Comparison of ENCODE assay signal across 22 cellular contexts in the genomic region with DNA sequence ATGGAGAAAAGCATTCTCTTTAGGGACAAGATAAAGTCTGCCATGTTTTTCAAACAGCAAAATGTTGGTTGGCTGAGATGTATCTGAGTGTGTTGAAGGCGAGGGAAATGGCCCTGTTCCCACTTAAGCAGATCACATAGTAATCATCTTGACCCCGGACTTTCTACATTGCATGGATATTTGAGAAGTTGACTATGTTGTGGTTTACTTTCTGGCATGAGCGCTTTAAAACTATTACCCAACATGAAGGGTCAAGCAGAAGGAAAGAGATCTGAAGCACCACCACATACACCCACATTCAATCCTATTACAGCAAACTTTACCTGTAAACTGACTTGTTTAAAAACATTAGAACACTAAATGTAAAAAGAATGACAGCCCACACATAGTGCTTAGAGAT.
DNase-seq lines count a peak whose midpoint lies in the region; ATAC-seq, FAIRE-seq and TF ChIP-seq lines count a peak whose summit lies in the region.
"Had no signal": no experiment of that assay in that cellular context is flagged by ENCODE, and none has a peak within 500 bp of the region (broad histone marks: within the 10 kb centered on the region; RNA-seq: fewer than 3 reads in every experiment).

No MANE protein-coding gene starts in this region.

- ATAC-seq in lung (ENCODE audit: insufficient read depth, low FRiP score) (peak; percentile 34), upper lobe of left lung (ENCODE audit: low FRiP score in 2 of 2) (peak in 1 of 2 donors; percentile 53), GM19463 (IDR thresholded peaks at IDR 0.05; ENCODE audit: unreplicated experiment) (no peak), T-helper 17 cell (no peak)
- ATAC-seq: A549, GM23338, K562 had no signal

- TF ChIP-seq POLR2A in upper lobe of left lung (IDR thresholded peaks at IDR 0.05) = no peak

- H3K9me3 ChIP-seq in astrocyte (ENCODE audit: insufficient read depth, low read depth, low read length) = no peaks in the 10 kb centered on the region
- no peaks in the 10 kb centered on the region for H3K9me3 ChIP-seq in fibroblast of lung (ENCODE audit: control insufficient read depth, insufficient read depth, low read depth, low read length)
- H3K9me3 ChIP-seq in lung (ENCODE audit: control insufficient read depth in 2 of 2, insufficient read depth in 1 of 2, low read length in 1 of 2) = no peaks in the 10 kb centered on the region
- no peaks in the 10 kb centered on the region for H3K9me3 ChIP-seq in upper lobe of left lung
- no peaks in the 10 kb centered on the region for H3K9me3 ChIP-seq in T-helper 17 cell (ENCODE audit: control insufficient read depth, low read length, poor library complexity, severe bottlenecking)
- H3K9me3 ChIP-seq: A549; BLaER1 treated with 17β-estradiol and CSF1 and Interleukin-3, amounts not matched to agents 10 nM and 100 nM; SJSA1 had no signal

- H3K79me2 ChIP-seq in astrocyte (ENCODE audit: insufficient read depth, low read length) (no peaks in the 10 kb centered on the region), fibroblast of lung (ENCODE audit: control insufficient read depth, insufficient read depth, low read length) (no peaks in the 10 kb centered on the region)

- no peak overlapping the region for H3K27ac ChIP-seq in astrocyte (ENCODE audit: low read depth, low read length)
- H3K27ac ChIP-seq in fibroblast of lung (ENCODE audit: insufficient read depth, low read length) = no peak overlapping the region
- no peak overlapping the region for H3K27ac ChIP-seq in lung (ENCODE audit: low read depth in 1 of 2, low read length in 1 of 2)
- peak overlapping the region in 3 of 4 donors; percentile 2 to 49 (median 11) for H3K27ac ChIP-seq in upper lobe of left lung
- H3K27ac ChIP-seq: A549; BLaER1 treated with 17β-estradiol and CSF1 and Interleukin-3, amounts not matched to agents 10 nM and 100 nM; SJSA1 had no signal

- H4K20me1 ChIP-seq in astrocyte (ENCODE audit: insufficient read depth, low read length) (no peaks in the 10 kb centered on the region), fibroblast of lung (ENCODE audit: control insufficient read depth, extremely low read depth, insufficient read depth, low read length) (no peaks in the 10 kb centered on the region)
- H4K20me1 ChIP-seq: BLaER1 treated with 17β-estradiol and CSF1 and Interleukin-3, amounts not matched to agents 10 nM and 100 nM had no signal

- H2AFZ ChIP-seq in astrocyte (ENCODE audit: low read depth, low read length) = no peak overlapping the region
- no peak overlapping the region for H2AFZ ChIP-seq in fibroblast of lung (ENCODE audit: low read length)
- H2AFZ ChIP-seq: GM23338 had no signal

- H3K4me1 Mint-ChIP-seq in astrocyte (ENCODE audit: low read depth, unreplicated experiment) = no peaks in the 10 kb centered on the region
- no peaks in the 10 kb centered on the region for H3K4me1 Mint-ChIP-seq in T-helper 17 cell

- H3K36me3 ChIP-seq in astrocyte (ENCODE audit: insufficient read depth, low read length) (no peaks in the 10 kb centered on the region), fibroblast of lung (ENCODE audit: control insufficient read depth, insufficient read depth, low read length) (no peaks in the 10 kb centered on the region), lung (ENCODE audit: control insufficient read depth in 2 of 2, insufficient read depth in 2 of 2, low read length in 2 of 2) (no peaks in the 10 kb centered on the region), upper lobe of left lung (no peaks in the 10 kb centered on the region)
- H3K36me3 ChIP-seq: BLaER1 treated with 17β-estradiol and CSF1 and Interleukin-3, amounts not matched to agents 10 nM and 100 nM; SJSA1 had no signal

- H3K4me1 ChIP-seq in astrocyte (ENCODE audit: insufficient read depth, low read length) (no peaks in the 10 kb centered on the region), fibroblast of lung (ENCODE audit: control insufficient read depth, extremely low read depth, insufficient read depth, low read length) (no peaks in the 10 kb centered on the region), lung (ENCODE audit: control insufficient read depth in 2 of 2, insufficient read depth in 2 of 2, low read length in 2 of 2) (no peaks in the 10 kb centered on the region), upper lobe of left lung (no peaks in the 10 kb centered on the region)
- H3K4me1 ChIP-seq: BLaER1 treated with 17β-estradiol and CSF1 and Interleukin-3, amounts not matched to agents 10 nM and 100 nM had no signal

- no peak for FAIRE-seq in astrocyte (lab: Jason Lieb, UNC)
- FAIRE-seq: HTR-8/SVneo, K562 had no signal

- 63 to 80% methylated on average over 3 of the region's 3 CpGs for WGBS in lung, 2 donors
- 59% methylated on average over 3 of the region's 3 CpGs for WGBS in upper lobe of left lung, 2 donors

- H3K36me3 Mint-ChIP-seq in astrocyte (ENCODE audit: low read depth, unreplicated experiment) = no peaks in the 10 kb centered on the region
- peaks cover 2% of the 10 kb centered on the region for H3K36me3 Mint-ChIP-seq in T-helper 17 cell (ENCODE audit: low read depth)

- no peak overlapping the region for H3K27ac Mint-ChIP-seq in astrocyte (ENCODE audit: unreplicated experiment)
- H3K27ac Mint-ChIP-seq in T-helper 17 cell = no peak overlapping the region
- H3K27ac Mint-ChIP-seq: CD4-positive, alpha-beta T cell; GM23338; H9 had no signal

- no peaks in the 10 kb centered on the region for H3K27me3 Mint-ChIP-seq in astrocyte (ENCODE audit: low read depth, unreplicated experiment)
- H3K27me3 Mint-ChIP-seq in T-helper 17 cell = peaks cover 26% of the 10 kb centered on the region
- H3K27me3 Mint-ChIP-seq: CD4-positive, alpha-beta T cell had no signal

- no peak overlapping the region for H3K4me2 ChIP-seq in astrocyte (ENCODE audit: low read length)
- H3K4me2 ChIP-seq in fibroblast of lung (ENCODE audit: extremely low read depth, insufficient read depth, low read length) = no peak overlapping the region
- H3K4me2 ChIP-seq: A549; BLaER1 treated with 17β-estradiol and CSF1 and Interleukin-3, amounts not matched to agents 10 nM and 100 nM; GM23338 had no signal

- peak in 1 of 4 donors; percentile 41 for TF ChIP-seq EP300 in upper lobe of left lung (IDR thresholded peaks at IDR 0.05)

- H3K9me3 Mint-ChIP-seq in astrocyte (ENCODE audit: unreplicated experiment) = peaks cover 3% of the 10 kb centered on the region
- H3K9me3 Mint-ChIP-seq: CD4-positive, alpha-beta T cell; GM23338; H9 had no signal

- no peak overlapping the region for H3K4me3 Mint-ChIP-seq in astrocyte (ENCODE audit: unreplicated experiment)
- no peak overlapping the region for H3K4me3 Mint-ChIP-seq in T-helper 17 cell
- H3K4me3 Mint-ChIP-seq: CD4-positive, alpha-beta T cell; GM23338; H9 had no signal

- TF ChIP-seq CTCF in astrocyte (IDR thresholded peaks at IDR 0.05; ENCODE audit: insufficient read depth, low read depth, low read length) (no peak), fibroblast of lung (conservative IDR thresholded peaks at IDR 0.05 in 1 of 2, IDR thresholded peaks at IDR 0.05 in 1 of 2; ENCODE audit: low read depth in 1 of 2, low read length in 2 of 2) (no peak), lung (IDR thresholded peaks at IDR 0.05; ENCODE audit: control extremely low read depth, extremely low read depth) (no peak), upper lobe of left lung (IDR thresholded peaks at IDR 0.05) (no peak)

- H3K4me3 ChIP-seq in astrocyte (ENCODE audit: insufficient read depth, low read depth, low read length) (no peak overlapping the region), fibroblast of lung (replicated peaks in 1 of 4; ENCODE audit: control extremely low read depth in 1 of 4, insufficient read depth in 1 of 4, low read depth in 3 of 4, low read length in 4 of 4) (no peak overlapping the region), lung (no peak overlapping the region), upper lobe of left lung (no peak overlapping the region)
- H3K4me3 ChIP-seq: A549; BLaER1 treated with 17β-estradiol and CSF1 and Interleukin-3, amounts not matched to agents 10 nM and 100 nM; GM23338; K562; SJSA1 had no signal

- intact Hi-C loops in head of caudate nucleus (cut with DNase I) = no loop called here

- H3K27me3 ChIP-seq in astrocyte (ENCODE audit: insufficient read depth, low read length) = no peaks in the 10 kb centered on the region
- H3K27me3 ChIP-seq in fibroblast of lung (ENCODE audit: control insufficient read depth, insufficient read depth, low read length) = no peaks in the 10 kb centered on the region
- H3K27me3 ChIP-seq in lung (ENCODE audit: control insufficient read depth, insufficient read depth) = no peaks in the 10 kb centered on the region
- H3K27me3 ChIP-seq in upper lobe of left lung = no peaks in the 10 kb centered on the region
- H3K27me3 ChIP-seq: BLaER1 treated with 17β-estradiol and CSF1 and Interleukin-3, amounts not matched to agents 10 nM and 100 nM; SJSA1 had no signal

- H3K9ac ChIP-seq in astrocyte (ENCODE audit: low read length) (no peak overlapping the region), fibroblast of lung (ENCODE audit: insufficient read depth, low read length) (no peak overlapping the region)
- H3K9ac ChIP-seq: BLaER1 treated with 17β-estradiol and CSF1 and Interleukin-3, amounts not matched to agents 10 nM and 100 nM had no signal

- DNase-seq in astrocyte (ENCODE audit: low read depth) (peak; percentile 71), fibroblast of lung (ENCODE audit: low read depth in 2 of 2) (peak; percentile 64 to 75), lung (ENCODE audit: low spot score) (no peak), upper lobe of left lung (no peak), NCI-H1694 (lab: John Stamatoyannopoulos, UW) (no peak), T-helper 17 cell (no peak), head of caudate nucleus (no peak)
- DNase-seq: AML-193; CD4-positive, alpha-beta T cell; H9; Kasumi-1; MV-4-11; NCI-H1105; Right ventricle myocardium superior; RPMI8226 had no signal

Comparison
In these comparisons a context has a peak if more than half of its experiments do, and no peak if none do; other contexts are left out.
1. DNase-seq: peak in astrocyte (single experiment) and fibroblast of lung (2 of 2); none in lung (single experiment), upper lobe of left lung (0 of 2), NCI-H1694 (single experiment), T-helper 17 cell (0 of 3) and head of caudate nucleus (0 of 42).
2. H3K27ac ChIP-seq: peak in upper lobe of left lung (3 of 4); none in astrocyte (single experiment), fibroblast of lung (single experiment) and lung (0 of 2).